Comparison of ENCODE assay signal across 9 cellular contexts in genomic region chr11:76770642-76771445, GRCh38. TPM values are rescaled to one million over a fixed set of nuclear protein-coding genes. Genes with fewer than 3 reads are reported as not detected.
DNase-seq lines count a peak whose midpoint lies in the region; ATAC-seq, FAIRE-seq and TF ChIP-seq lines count a peak whose summit lies in the region.
"Had no signal": no experiment of that assay in that cellular context is flagged by ENCODE, and none has a peak within 500 bp of the region (broad histone marks: within the 10 kb centered on the region; RNA-seq: fewer than 3 reads in every experiment).

No MANE protein-coding gene starts in this region.

- H3K9me3 Mint-ChIP-seq in effector memory CD8-positive, alpha-beta T cell = no peaks in the 10 kb centered on the region
- no peaks in the 10 kb centered on the region for H3K9me3 Mint-ChIP-seq in neural crest cell
- H3K9me3 Mint-ChIP-seq in activated naive CD8-positive, alpha-beta T cell treated with anti-CD3 and anti-CD28 coated beads, Interleukin-2, amount 50 U/mL, for 24 hours = peaks cover 1% of the 10 kb centered on the region

- peak overlapping the region; percentile 67 for H3K4me2 ChIP-seq in MM.1S (ENCODE audit: low read depth, low read length)

- H2AFZ ChIP-seq in MM.1S (ENCODE audit: low read length) = peak overlapping the region; percentile 66

- H3K9me2 ChIP-seq in MM.1S (replicated peaks; ENCODE audit: insufficient read depth, low read length) = no peaks in the 10 kb centered on the region

- ATAC-seq in effector memory CD8-positive, alpha-beta T cell (replicated peaks) = peak; percentile 18
- ATAC-seq in HG03460 (IDR thresholded peaks at IDR 0.05; ENCODE audit: unreplicated experiment) = no peak
- no peak for ATAC-seq in activated naive CD8-positive, alpha-beta T cell treated with anti-CD3 and anti-CD28 coated beads, Interleukin-2, amount 50 U/mL, for 24 hours
- ATAC-seq in HG02798 (IDR thresholded peaks at IDR 0.05; ENCODE audit: poor library complexity, unreplicated experiment) = no peak

- no peaks in the 10 kb centered on the region for H3K9me3 ChIP-seq in MM.1S (replicated peaks; ENCODE audit: insufficient read depth, low read length)

- no peak overlapping the region for H3K4me3 ChIP-seq in AG09309 (ENCODE audit: control insufficient read depth, low read depth, low read length)
- peak overlapping the region; percentile 22 for H3K4me3 ChIP-seq in MM.1S (ENCODE audit: low read length)

- H3K79me2 ChIP-seq in MM.1S (ENCODE audit: low read length) = no peaks in the 10 kb centered on the region

- no peak overlapping the region for H3K4me3 Mint-ChIP-seq in effector memory CD8-positive, alpha-beta T cell
- no peak overlapping the region for H3K4me3 Mint-ChIP-seq in neural crest cell
- no peak overlapping the region for H3K4me3 Mint-ChIP-seq in activated naive CD8-positive, alpha-beta T cell treated with anti-CD3 and anti-CD28 coated beads, Interleukin-2, amount 50 U/mL, for 24 hours

- no peaks in the 10 kb centered on the region for H3K27me3 Mint-ChIP-seq in effector memory CD8-positive, alpha-beta T cell
- H3K27me3 Mint-ChIP-seq in neural crest cell (ENCODE audit: low read depth) = no peaks in the 10 kb centered on the region
- peaks cover 5% of the 10 kb centered on the region for H3K27me3 Mint-ChIP-seq in activated naive CD8-positive, alpha-beta T cell treated with anti-CD3 and anti-CD28 coated beads, Interleukin-2, amount 50 U/mL, for 24 hours

- peak overlapping the region; percentile 79 for H3K27ac ChIP-seq in MM.1S (ENCODE audit: low read length)

- H3K4me1 ChIP-seq in MM.1S (ENCODE audit: low read length) = peaks cover 48% of the 10 kb centered on the region

- no peaks in the 10 kb centered on the region for H3K36me3 Mint-ChIP-seq in effector memory CD8-positive, alpha-beta T cell (ENCODE audit: insufficient read depth)
- no peaks in the 10 kb centered on the region for H3K36me3 Mint-ChIP-seq in neural crest cell (ENCODE audit: low read depth)
- no peaks in the 10 kb centered on the region for H3K36me3 Mint-ChIP-seq in activated naive CD8-positive, alpha-beta T cell treated with anti-CD3 and anti-CD28 coated beads, Interleukin-2, amount 50 U/mL, for 24 hours (ENCODE audit: low read depth)

- no peaks in the 10 kb centered on the region for H3K36me3 ChIP-seq in MM.1S (replicated peaks; ENCODE audit: insufficient read depth, low read length)

- DNase-seq in AG09309 (ENCODE audit: low read depth) (peak; percentile 92), MM.1S (peak; percentile 76), neural crest cell (ENCODE audit: low read depth, low spot score) (no peak), D721Med (ENCODE audit: insufficient read length, low spot score) (no peak)
- DNase-seq in effector memory CD8-positive, alpha-beta T cell = no peak
- no peak for DNase-seq in activated naive CD8-positive, alpha-beta T cell treated with anti-CD3 and anti-CD28 coated beads, Interleukin-2, amount 50 U/mL, for 24 hours
- DNase-seq: NCI-H1417 treated with DMSO at 0.1 percent for 48 hours had no signal

- H3K27ac Mint-ChIP-seq in effector memory CD8-positive, alpha-beta T cell = peak overlapping the region in 1 of 2 donors; percentile 53
- H3K27ac Mint-ChIP-seq in neural crest cell (ENCODE audit: unreplicated experiment) = peak overlapping the region; percentile 50
- H3K27ac Mint-ChIP-seq in activated naive CD8-positive, alpha-beta T cell treated with anti-CD3 and anti-CD28 coated beads, Interleukin-2, amount 50 U/mL, for 24 hours = no peak overlapping the region

- FAIRE-seq in D721Med (lab: Jason Lieb, UNC) = no peak

- peak overlapping the region; percentile 34 for H3K9ac ChIP-seq in MM.1S (ENCODE audit: low read length)

- no peaks in the 10 kb centered on the region for H4K20me1 ChIP-seq in MM.1S (ENCODE audit: insufficient read depth, low read length)

- H3K27me3 ChIP-seq in MM.1S (replicated peaks; ENCODE audit: insufficient read depth, low read length) = no peaks in the 10 kb centered on the region

- H3F3A ChIP-seq in MM.1S (ENCODE audit: insufficient read depth, low read length) = peaks cover 34% of the 10 kb centered on the region

- peaks cover 9 to 29% of the 10 kb centered on the region in 2 donors for H3K4me1 Mint-ChIP-seq in effector memory CD8-positive, alpha-beta T cell (ENCODE audit: low read depth in 2 of 2)
- peaks cover 16% of the 10 kb centered on the region for H3K4me1 Mint-ChIP-seq in neural crest cell
- H3K4me1 Mint-ChIP-seq in activated naive CD8-positive, alpha-beta T cell treated with anti-CD3 and anti-CD28 coated beads, Interleukin-2, amount 50 U/mL, for 24 hours = peaks cover 20% of the 10 kb centered on the region

- TF ChIP-seq CTCF in AG09309 (IDR thresholded peaks at IDR 0.05; ENCODE audit: control insufficient read depth, insufficient read depth, low read depth, low read length, missing control alignments) = no peak
- no peak for TF ChIP-seq CTCF in MM.1S (IDR thresholded peaks at IDR 0.05; ENCODE audit: low read length)
- no peak for TF ChIP-seq CTCF in neural crest cell (conservative IDR thresholded peaks at IDR 0.05)
- no peak for TF ChIP-seq CTCF in D721Med (IDR thresholded peaks at IDR 0.05; ENCODE audit: insufficient read depth, missing control alignments)

RNA-seq across cellular contexts. Expression of gene TSKU, which starts 12.3 kb away (rescaled TPM):
- total RNA-seq in neural crest cell = 27.5 and 28.3 TPM in 2 replicates

Comparison
In these comparisons a context has a peak if more than half of its experiments do, and no peak if none do; other contexts are left out.
1. DNase-seq: peak in AG09309 (single experiment) and MM.1S (single experiment); none in effector memory CD8-positive, alpha-beta T cell (0 of 3), neural crest cell (single experiment), activated naive CD8-positive, alpha-beta T cell treated with anti-CD3 and anti-CD28 coated beads, Interleukin-2, amount 50 U/mL, for 24 hours (single experiment) and D721Med (single experiment).